1 cellular context compared by ENCODE assay signal in genomic region chr12:49828143-49829091, GRCh38.
TF ChIP-seq lines count a peak whose summit lies in the region.

A gene with protein sequence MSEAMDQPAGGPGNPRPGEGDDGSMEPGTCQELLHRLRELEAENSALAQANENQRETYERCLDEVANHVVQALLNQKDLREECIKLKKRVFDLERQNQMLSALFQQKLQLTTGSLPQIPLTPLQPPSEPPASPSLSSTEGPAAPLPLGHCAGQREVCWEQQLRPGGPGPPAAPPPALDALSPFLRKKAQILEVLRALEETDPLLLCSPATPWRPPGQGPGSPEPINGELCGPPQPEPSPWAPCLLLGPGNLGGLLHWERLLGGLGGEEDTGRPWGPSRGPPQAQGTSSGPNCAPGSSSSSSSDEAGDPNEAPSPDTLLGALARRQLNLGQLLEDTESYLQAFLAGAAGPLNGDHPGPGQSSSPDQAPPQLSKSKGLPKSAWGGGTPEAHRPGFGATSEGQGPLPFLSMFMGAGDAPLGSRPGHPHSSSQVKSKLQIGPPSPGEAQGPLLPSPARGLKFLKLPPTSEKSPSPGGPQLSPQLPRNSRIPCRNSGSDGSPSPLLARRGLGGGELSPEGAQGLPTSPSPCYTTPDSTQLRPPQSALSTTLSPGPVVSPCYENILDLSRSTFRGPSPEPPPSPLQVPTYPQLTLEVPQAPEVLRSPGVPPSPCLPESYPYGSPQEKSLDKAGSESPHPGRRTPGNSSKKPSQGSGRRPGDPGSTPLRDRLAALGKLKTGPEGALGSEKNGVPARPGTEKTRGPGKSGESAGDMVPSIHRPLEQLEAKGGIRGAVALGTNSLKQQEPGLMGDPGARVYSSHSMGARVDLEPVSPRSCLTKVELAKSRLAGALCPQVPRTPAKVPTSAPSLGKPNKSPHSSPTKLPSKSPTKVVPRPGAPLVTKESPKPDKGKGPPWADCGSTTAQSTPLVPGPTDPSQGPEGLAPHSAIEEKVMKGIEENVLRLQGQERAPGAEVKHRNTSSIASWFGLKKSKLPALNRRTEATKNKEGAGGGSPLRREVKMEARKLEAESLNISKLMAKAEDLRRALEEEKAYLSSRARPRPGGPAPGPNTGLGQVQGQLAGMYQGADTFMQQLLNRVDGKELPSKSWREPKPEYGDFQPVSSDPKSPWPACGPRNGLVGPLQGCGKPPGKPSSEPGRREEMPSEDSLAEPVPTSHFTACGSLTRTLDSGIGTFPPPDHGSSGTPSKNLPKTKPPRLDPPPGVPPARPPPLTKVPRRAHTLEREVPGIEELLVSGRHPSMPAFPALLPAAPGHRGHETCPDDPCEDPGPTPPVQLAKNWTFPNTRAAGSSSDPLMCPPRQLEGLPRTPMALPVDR (N-terminal part only) (minus strand): TSS chr12:49828413. CDS start chr12:49804044, 24,369 bp downstream.

TF ChIP-seq in GM12878, 131 proteins besides CTCF, POLR2A, EP300 and RAD21 (continued from another document and continues in another):
- peak; percentile 96 to 97 for TF ChIP-seq BHLHE40 (IDR thresholded peaks at IDR 0.05; ENCODE audit: borderline replicate concordance in 1 of 2, low read depth in 2 of 2, low read length in 1 of 2)
- TF ChIP-seq RBBP5 (conservative IDR thresholded peaks at IDR 0.05), result no peak
- no peak for TF ChIP-seq BMI1 (IDR thresholded peaks at IDR 0.05; ENCODE audit: borderline replicate concordance)
- peak; percentile 59; the same call in 1 of the 2 replicates for TF ChIP-seq CHD2 (IDR thresholded peaks at IDR 0.05; ENCODE audit: borderline replicate concordance, low read depth, low read length)
- no peak for TF ChIP-seq NFYA (IDR thresholded peaks at IDR 0.05; ENCODE audit: borderline replicate concordance, low read depth, low read length)
- TF ChIP-seq NR2C1 (IDR thresholded peaks at IDR 0.05), result no peak
- TF ChIP-seq, protein P1, sequence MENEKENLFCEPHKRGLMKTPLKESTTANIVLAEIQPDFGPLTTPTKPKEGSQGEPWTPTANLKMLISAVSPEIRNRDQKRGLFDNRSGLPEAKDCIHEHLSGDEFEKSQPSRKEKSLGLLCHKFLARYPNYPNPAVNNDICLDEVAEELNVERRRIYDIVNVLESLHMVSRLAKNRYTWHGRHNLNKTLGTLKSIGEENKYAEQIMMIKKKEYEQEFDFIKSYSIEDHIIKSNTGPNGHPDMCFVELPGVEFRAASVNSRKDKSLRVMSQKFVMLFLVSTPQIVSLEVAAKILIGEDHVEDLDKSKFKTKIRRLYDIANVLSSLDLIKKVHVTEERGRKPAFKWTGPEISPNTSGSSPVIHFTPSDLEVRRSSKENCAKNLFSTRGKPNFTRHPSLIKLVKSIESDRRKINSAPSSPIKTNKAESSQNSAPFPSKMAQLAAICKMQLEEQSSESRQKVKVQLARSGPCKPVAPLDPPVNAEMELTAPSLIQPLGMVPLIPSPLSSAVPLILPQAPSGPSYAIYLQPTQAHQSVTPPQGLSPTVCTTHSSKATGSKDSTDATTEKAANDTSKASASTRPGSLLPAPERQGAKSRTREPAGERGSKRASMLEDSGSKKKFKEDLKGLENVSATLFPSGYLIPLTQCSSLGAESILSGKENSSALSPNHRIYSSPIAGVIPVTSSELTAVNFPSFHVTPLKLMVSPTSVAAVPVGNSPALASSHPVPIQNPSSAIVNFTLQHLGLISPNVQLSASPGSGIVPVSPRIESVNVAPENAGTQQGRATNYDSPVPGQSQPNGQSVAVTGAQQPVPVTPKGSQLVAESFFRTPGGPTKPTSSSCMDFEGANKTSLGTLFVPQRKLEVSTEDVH (IDR thresholded peaks at IDR 0.05; ENCODE audit: low read depth, partially characterized antibody), result no peak
- TF ChIP-seq POLR2AphosphoS2 (IDR thresholded peaks at IDR 0.05; ENCODE audit: low read depth, low read length), result no peak
- TF ChIP-seq TCF3 (IDR thresholded peaks at IDR 0.05; ENCODE audit: borderline replicate concordance, insufficient read depth, low read depth, low read length), result peak; percentile 60; the same call in 1 of the 2 replicates
- TF ChIP-seq EZH2 (IDR thresholded peaks at IDR 0.05; ENCODE audit: borderline replicate concordance, control insufficient read depth, low read depth, low read length), result no peak
- no peak for TF ChIP-seq SREBF1 (IDR thresholded peaks at IDR 0.05; ENCODE audit: low read length)
- TF ChIP-seq YY1 (IDR thresholded peaks at IDR 0.05; ENCODE audit: low read depth, low read length), result peak; percentile 51; the same call in 1 of the 2 replicates
- no peak for TF ChIP-seq SKIL (IDR thresholded peaks at IDR 0.05; ENCODE audit: low read depth, poor library complexity, severe bottlenecking)
- TF ChIP-seq JUND (IDR thresholded peaks at IDR 0.05; ENCODE audit: low read depth, low read length), result no peak
- TF ChIP-seq SMAD1 (IDR thresholded peaks at IDR 0.05; ENCODE audit: low read depth, partially characterized antibody), result no peak
- TF ChIP-seq EED (IDR thresholded peaks at IDR 0.05; ENCODE audit: low read depth), result peak; percentile 54
- peak; percentile 73 for TF ChIP-seq CREB1 (IDR thresholded peaks at IDR 0.05; ENCODE audit: low read depth)
- TF ChIP-seq USF1 (IDR thresholded peaks at IDR 0.05; ENCODE audit: borderline replicate concordance, extremely low read length, insufficient read depth, low read depth, low read length), result no peak
- TF ChIP-seq MYB (IDR thresholded peaks at IDR 0.05; ENCODE audit: borderline replicate concordance, low read depth, low read length), result no peak
- peak; percentile 45; the same call in 1 of the 2 replicates for TF ChIP-seq RFX5 (IDR thresholded peaks at IDR 0.05; ENCODE audit: low read depth, low read length)
- TF ChIP-seq NRF1 (conservative IDR thresholded peaks at IDR 0.05; ENCODE audit: low read depth, low read length), result no peak
- TF ChIP-seq BCL3 (IDR thresholded peaks at IDR 0.05; ENCODE audit: borderline replicate concordance, insufficient read depth, low read depth, low read length, poor library complexity, severe bottlenecking), result no peak
- TF ChIP-seq, protein P2, sequence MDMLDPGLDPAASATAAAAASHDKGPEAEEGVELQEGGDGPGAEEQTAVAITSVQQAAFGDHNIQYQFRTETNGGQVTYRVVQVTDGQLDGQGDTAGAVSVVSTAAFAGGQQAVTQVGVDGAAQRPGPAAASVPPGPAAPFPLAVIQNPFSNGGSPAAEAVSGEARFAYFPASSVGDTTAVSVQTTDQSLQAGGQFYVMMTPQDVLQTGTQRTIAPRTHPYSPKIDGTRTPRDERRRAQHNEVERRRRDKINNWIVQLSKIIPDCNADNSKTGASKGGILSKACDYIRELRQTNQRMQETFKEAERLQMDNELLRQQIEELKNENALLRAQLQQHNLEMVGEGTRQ (IDR thresholded peaks at IDR 0.05; ENCODE audit: borderline replicate concordance, low read depth, low read length), result no peak
- no peak for TF ChIP-seq LARP7 (IDR thresholded peaks at IDR 0.05)
- peak; percentile 70 for TF ChIP-seq MXI1 (IDR thresholded peaks at IDR 0.05; ENCODE audit: low read depth, low read length)
- no peak for TF ChIP-seq SRF (IDR thresholded peaks at IDR 0.05; ENCODE audit: low read depth in 2 of 2, low read length in 2 of 2)
- no peak for TF ChIP-seq STAT3 (IDR thresholded peaks at IDR 0.05; ENCODE audit: low read depth, low read length)
- no peak for TF ChIP-seq TARDBP (IDR thresholded peaks at IDR 0.05; ENCODE audit: borderline replicate concordance)
- no peak for TF ChIP-seq IRF4 (IDR thresholded peaks at IDR 0.05; ENCODE audit: low read depth, low read length)
- TF ChIP-seq KAT2A (conservative IDR thresholded peaks at IDR 0.05; ENCODE audit: control insufficient read depth, low read depth, low read length), result no peak
- TF ChIP-seq YBX1 (IDR thresholded peaks at IDR 0.05), result no peak
- TF ChIP-seq, protein P3, sequence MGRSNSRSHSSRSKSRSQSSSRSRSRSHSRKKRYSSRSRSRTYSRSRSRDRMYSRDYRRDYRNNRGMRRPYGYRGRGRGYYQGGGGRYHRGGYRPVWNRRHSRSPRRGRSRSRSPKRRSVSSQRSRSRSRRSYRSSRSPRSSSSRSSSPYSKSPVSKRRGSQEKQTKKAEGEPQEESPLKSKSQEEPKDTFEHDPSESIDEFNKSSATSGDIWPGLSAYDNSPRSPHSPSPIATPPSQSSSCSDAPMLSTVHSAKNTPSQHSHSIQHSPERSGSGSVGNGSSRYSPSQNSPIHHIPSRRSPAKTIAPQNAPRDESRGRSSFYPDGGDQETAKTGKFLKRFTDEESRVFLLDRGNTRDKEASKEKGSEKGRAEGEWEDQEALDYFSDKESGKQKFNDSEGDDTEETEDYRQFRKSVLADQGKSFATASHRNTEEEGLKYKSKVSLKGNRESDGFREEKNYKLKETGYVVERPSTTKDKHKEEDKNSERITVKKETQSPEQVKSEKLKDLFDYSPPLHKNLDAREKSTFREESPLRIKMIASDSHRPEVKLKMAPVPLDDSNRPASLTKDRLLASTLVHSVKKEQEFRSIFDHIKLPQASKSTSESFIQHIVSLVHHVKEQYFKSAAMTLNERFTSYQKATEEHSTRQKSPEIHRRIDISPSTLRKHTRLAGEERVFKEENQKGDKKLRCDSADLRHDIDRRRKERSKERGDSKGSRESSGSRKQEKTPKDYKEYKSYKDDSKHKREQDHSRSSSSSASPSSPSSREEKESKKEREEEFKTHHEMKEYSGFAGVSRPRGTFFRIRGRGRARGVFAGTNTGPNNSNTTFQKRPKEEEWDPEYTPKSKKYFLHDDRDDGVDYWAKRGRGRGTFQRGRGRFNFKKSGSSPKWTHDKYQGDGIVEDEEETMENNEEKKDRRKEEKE (IDR thresholded peaks at IDR 0.05), result no peak
- peak; percentile 80; the same call in 1 of the 2 replicates for TF ChIP-seq ZNF207 (IDR thresholded peaks at IDR 0.05; ENCODE audit: borderline replicate concordance)
- TF ChIP-seq CBFB (IDR thresholded peaks at IDR 0.05; ENCODE audit: low read depth), result peak; percentile 70; the same call in 1 of the 2 replicates
- no peak for TF ChIP-seq SUZ12 (IDR thresholded peaks at IDR 0.05; ENCODE audit: unreplicated experiment)
- peak; percentile 44; the same call in 1 of the 2 replicates for TF ChIP-seq E2F4 (IDR thresholded peaks at IDR 0.05; ENCODE audit: low read depth, low read length)
- no peak for TF ChIP-seq ZNF687 (IDR thresholded peaks at IDR 0.05)
- no peak for TF ChIP-seq ZNF24 (IDR thresholded peaks at IDR 0.05)
